ENCODE assay signal across 9 cellular contexts in genomic region chr19:16118489-16119033, GRCh38. TPM values are rescaled to one million over a fixed set of nuclear protein-coding genes. Genes with fewer than 3 reads are reported as not detected.
DNase-seq lines count a peak whose midpoint lies in the region; ATAC-seq lines count a peak whose summit lies in the region.
"Had no signal": no experiment of that assay in that cellular context is flagged by ENCODE, and none has a peak within 500 bp of the region (broad histone marks: within the 10 kb centered on the region; RNA-seq: fewer than 3 reads in every experiment).

No MANE protein-coding gene starts in this region.

- peak overlapping the region; percentile 96 for H3K27ac Mint-ChIP-seq in activated T-cell treated with anti-CD3 and anti-CD28 coated beads, Interleukin-2, amount 50 U/mL, for 72 hours

- H3K27me3 Mint-ChIP-seq in activated T-cell treated with anti-CD3 and anti-CD28 coated beads, Interleukin-2, amount 50 U/mL, for 72 hours (ENCODE audit: low read depth) = no peaks in the 10 kb centered on the region

- H3K4me3 Mint-ChIP-seq in activated T-cell treated with anti-CD3 and anti-CD28 coated beads, Interleukin-2, amount 50 U/mL, for 72 hours = peak overlapping the region; percentile 63 to 88

- no peaks in the 10 kb centered on the region for H3K9me3 Mint-ChIP-seq in activated T-cell treated with anti-CD3 and anti-CD28 coated beads, Interleukin-2, amount 50 U/mL, for 72 hours

- peaks cover 8 to 26% of the 10 kb centered on the region in 2 donors for H3K36me3 Mint-ChIP-seq in activated T-cell treated with anti-CD3 and anti-CD28 coated beads, Interleukin-2, amount 50 U/mL, for 72 hours (ENCODE audit: insufficient read depth in 2 of 2)

- peak; percentile 62 for ATAC-seq in GM19438 (IDR thresholded peaks at IDR 0.05; ENCODE audit: low read depth, unreplicated experiment)
- peak; percentile 60 for ATAC-seq in HG03442 (IDR thresholded peaks at IDR 0.05; ENCODE audit: unreplicated experiment)
- peak; percentile 81 to 82 for ATAC-seq in activated T-cell treated with anti-CD3 and anti-CD28 coated beads, Interleukin-2, amount 50 U/mL, for 72 hours (replicated peaks in 1 of 2)

- H3K4me1 Mint-ChIP-seq in activated T-cell treated with anti-CD3 and anti-CD28 coated beads, Interleukin-2, amount 50 U/mL, for 72 hours (ENCODE audit: low read depth) = peaks cover 71% of the 10 kb centered on the region

- DNase-seq in GDM1 (lab: John Stamatoyannopoulos, UW) = peak; percentile 83
- peak; percentile 65 to 68 for DNase-seq in activated T-cell treated with anti-CD3 and anti-CD28 coated beads, Interleukin-2, amount 50 U/mL, for 72 hours
- peak; percentile 18 for DNase-seq in stimulated activated CD4-positive, alpha-beta T cell treated with anti-CD3 and anti-CD28 coated beads, Interleukin-12 subunit alpha, Interleukin-12 subunit beta, amount 100 ng/mL, for 4 hours
- DNase-seq in GOT3 (lab: John Stamatoyannopoulos, UW) = no peak
- DNase-seq in DMS79 treated with DMSO at 0.1 percent for 48 hours (lab: John Stamatoyannopoulos, UW) = no peak
- no peak for DNase-seq in NK-92 (lab: John Stamatoyannopoulos, UW; ENCODE audit: unreplicated experiment)

RNA-seq across cellular contexts. Expression of gene RAB8A, which starts 6.9 kb away (rescaled TPM):
- 10 to 100 TPM; 95.9 to 99.2 TPM for total RNA-seq in activated T-cell treated with anti-CD3 and anti-CD28 coated beads, Interleukin-2, amount 50 U/mL, for 72 hours

RNA-seq across cellular contexts. Expression of gene HSH2D, which starts 24.9 kb away (rescaled TPM):
- 10 to 100 TPM; 29.9 to 37.2 TPM for total RNA-seq in activated T-cell treated with anti-CD3 and anti-CD28 coated beads, Interleukin-2, amount 50 U/mL, for 72 hours
- total RNA-seq: myocyte had no signal

RNA-seq across cellular contexts. Expression of gene TPM4, which starts 42.3 kb away (rescaled TPM):
- total RNA-seq in activated T-cell treated with anti-CD3 and anti-CD28 coated beads, Interleukin-2, amount 50 U/mL, for 72 hours = 100 to 1,000 TPM; 427 to 456 TPM

RNA-seq across cellular contexts. Expression of gene CIB3, which starts 54.8 kb away (rescaled TPM):
- not detected for total RNA-seq in activated T-cell treated with anti-CD3 and anti-CD28 coated beads, Interleukin-2, amount 50 U/mL, for 72 hours
- total RNA-seq: myocyte had no signal

Comparison
In these comparisons a context has a peak if more than half of its experiments do, and no peak if none do; other contexts are left out.
1. DNase-seq: peak in GDM1 (single experiment), activated T-cell treated with anti-CD3 and anti-CD28 coated beads, Interleukin-2, amount 50 U/mL, for 72 hours (2 of 2) and stimulated activated CD4-positive, alpha-beta T cell treated with anti-CD3 and anti-CD28 coated beads, Interleukin-12 subunit alpha, Interleukin-12 subunit beta, amount 100 ng/mL, for 4 hours (single experiment); none in GOT3 (single experiment), DMS79 treated with DMSO at 0.1 percent for 48 hours (single experiment) and NK-92 (single experiment).
2. Peak in every context shown above with its lines, with median percentiles within 50 percentile points of each other: ATAC-seq.